ENCODE assay signal across 22 cellular contexts in genomic region chr11:68355471-68355870, GRCh38. TPM values are rescaled to one million over a fixed set of nuclear protein-coding genes. Genes with fewer than 3 reads are reported as not detected.
DNase-seq lines count a peak whose midpoint lies in the region; ATAC-seq, FAIRE-seq and TF ChIP-seq lines count a peak whose summit lies in the region.
"Had no signal": no experiment of that assay in that cellular context is flagged by ENCODE, and none has a peak within 500 bp of the region (broad histone marks: within the 10 kb centered on the region; RNA-seq: fewer than 3 reads in every experiment).

No MANE protein-coding gene starts in this region.

- FAIRE-seq in A549 (lab: Jason Lieb, UNC) = no peak
- FAIRE-seq: keratinocyte had no signal

- intact Hi-C loops in sigmoid colon (cut with DNase I) = loop anchor here (2.0 kb wide), 2 partner anchors 15 to 41 kb away; no protein-coding TSS in a partner anchor
- intact Hi-C loops in testis (cut with DNase I; ENCODE audit: low total_unique reads) = no loop called here

- CTCF ChIA-PET in A549 (lab: Yijun Ruan, JAX) = interaction anchor here (0.6 to 6.3 kb wide), 3 partner anchors 29 to 98 kb away, joined by 4 to 33 read pairs (median 9); no protein-coding TSS in a partner anchor

- WGBS in A549 (ENCODE audit: missing lambda C conversion rate) = 94% methylated on average over 7 of the region's 7 CpGs
- WGBS in sigmoid colon, 2 donors = 87 to 92% methylated on average over 7 of the region's 7 CpGs
- 93 to 96% methylated on average over 5 to 6 of the region's 7 CpGs for WGBS in testis, 2 donors

- H3K4me2 ChIP-seq in A549 = peak overlapping the region; percentile 80; the same call in 2 of the 3 replicates

- DNase-seq in A549 (ENCODE audit: low read depth in 1 of 2, low spot score in 1 of 2) (no peak), Peyer's patch (no peak), sigmoid colon (no peak), NCI-H1694 (lab: John Stamatoyannopoulos, UW) (no peak), testis (no peak)
- DNase-seq in stimulated activated CD4-positive, alpha-beta T cell treated with anti-CD3 and anti-CD28 coated beads, Interleukin-4, amount 100 ng/mL, for 24 hours = no peak
- DNase-seq: ACHN; activated effector memory CD4-positive, alpha-beta T cell treated with anti-CD3 and anti-CD28 coated beads, Interleukin-2, amount 50 U/mL, for 16 hours; anterior cingulate cortex; CD4-positive, alpha-beta memory T cell; DMS53; endodermal cell; hippocampal formation; NCI-H1092; NCI-H2107; NCI-H526; stimulated activated CD4-positive, alpha-beta T cell treated with anti-CD3 and anti-CD28 coated beads, Interleukin-4, amount 100 ng/mL, for 1 hour had no signal

- TF ChIP-seq CTCF in A549 (IDR thresholded peaks at IDR 0.05) (no peak), Peyer's patch (IDR thresholded peaks at IDR 0.05) (no peak), sigmoid colon (IDR thresholded peaks at IDR 0.05) (no peak), testis (IDR thresholded peaks at IDR 0.05) (no peak)

- H3K4me1 ChIP-seq in A549 = peaks cover 34% of the 10 kb centered on the region
- H3K4me1 ChIP-seq in Peyer's patch = peaks cover 0 to 34% (median 0%) of the 10 kb centered on the region in 4 donors
- peaks cover 0 to 83% (median 80%) of the 10 kb centered on the region in 4 donors for H3K4me1 ChIP-seq in sigmoid colon
- peaks cover 4% of the 10 kb centered on the region for H3K4me1 ChIP-seq in testis

- H3K9me3 ChIP-seq in A549 (0 out of 3 replicates have a peak, but pooled peaks cover 6% of the 10 kb centered on the region), Peyer's patch (no peaks in the 10 kb centered on the region), sigmoid colon (no peaks in the 10 kb centered on the region), testis (no peaks in the 10 kb centered on the region)
- H3K9me3 ChIP-seq: SJSA1 had no signal

- TF ChIP-seq POLR2A in A549 (IDR thresholded peaks at IDR 0.05; ENCODE audit: low read length) (no peak), Peyer's patch (IDR thresholded peaks at IDR 0.05) (no peak), sigmoid colon (IDR thresholded peaks at IDR 0.05) (no peak), testis (IDR thresholded peaks at IDR 0.05) (no peak)

- peaks cover 0 to 37% (median 0%) of the 10 kb centered on the region in 3 donors for H3K36me3 ChIP-seq in Peyer's patch
- H3K36me3 ChIP-seq in sigmoid colon = peaks cover 0 to 26% (median 7%) of the 10 kb centered on the region in 4 donors
- no peaks in the 10 kb centered on the region for H3K36me3 ChIP-seq in testis (ENCODE audit: low read depth, missing control alignments)

- H3K27ac ChIP-seq in A549 = peak overlapping the region; percentile 91 to 92
- peak overlapping the region in 3 of 4 donors; percentile 55 to 83 (median 72) for H3K27ac ChIP-seq in Peyer's patch
- peak overlapping the region; percentile 76 for H3K27ac ChIP-seq in layer of hippocampus (ENCODE audit: low read depth, low read length)
- H3K27ac ChIP-seq in sigmoid colon = peak overlapping the region; percentile 85 to 96 (median 93)
- H3K27ac ChIP-seq in testis = no peak overlapping the region

- no peak for TF ChIP-seq EP300 in A549 (IDR thresholded peaks at IDR 0.05)
- no peak for TF ChIP-seq EP300 in sigmoid colon (IDR thresholded peaks at IDR 0.05)

- TF ChIP-seq RAD21 in A549 (conservative IDR thresholded peaks at IDR 0.05 in 1 of 2, IDR thresholded peaks at IDR 0.05 in 1 of 2) = no peak

- H3K4me3 ChIP-seq in A549 (no peak overlapping the region), Peyer's patch (no peak overlapping the region), sigmoid colon (no peak overlapping the region), testis (no peak overlapping the region)
- H3K4me3 ChIP-seq: SJSA1 had no signal

- H3K27me3 ChIP-seq in Peyer's patch (no peaks in the 10 kb centered on the region), layer of hippocampus (ENCODE audit: control insufficient read depth, insufficient read depth, low read length) (no peaks in the 10 kb centered on the region), sigmoid colon (no peaks in the 10 kb centered on the region), testis (no peaks in the 10 kb centered on the region)
- H3K27me3 ChIP-seq: SJSA1 had no signal

- ATAC-seq in A549 = no peak
- no peak for ATAC-seq in GM19035 (IDR thresholded peaks at IDR 0.05; ENCODE audit: unreplicated experiment)
- ATAC-seq: activated CD4-positive, CD25-positive, alpha-beta regulatory T cell treated with anti-CD3 and anti-CD28 coated beads, Interleukin-2, amount 50 U/mL, for 24 hours had no signal

- POLR2A ChIA-PET in A549 (lab: Yijun Ruan, JAX) = interaction anchor here (1.0 kb wide), 1 partner anchor 25 kb away, joined by 6 read pairs; no protein-coding TSS in a partner anchor

TF ChIP-seq in A549, 52 proteins besides CTCF, POLR2A, EP300 and RAD21:
- TF ChIP-seq MAX (IDR thresholded peaks at IDR 0.05) = no peak
- TF ChIP-seq MYC (IDR thresholded peaks at IDR 0.05; ENCODE audit: borderline replicate concordance, low read length) = no peak
- no peak for TF ChIP-seq ZC3H11A (IDR thresholded peaks at IDR 0.05)
- TF ChIP-seq SREBF2 (IDR thresholded peaks at IDR 0.05) = no peak
- TF ChIP-seq ZFP36 (IDR thresholded peaks at IDR 0.05; ENCODE audit: borderline replicate concordance, partially characterized antibody) = no peak
- TF ChIP-seq CBX2 (IDR thresholded peaks at IDR 0.05; ENCODE audit: borderline replicate concordance, low read depth) = no peak
- TF ChIP-seq USF2 (IDR thresholded peaks at IDR 0.05) = no peak
- TF ChIP-seq TFCP2L1 (CRISPR knock-in tag; IDR thresholded peaks at IDR 0.05) = no peak
- TF ChIP-seq EHF (CRISPR knock-in tag; IDR thresholded peaks at IDR 0.05) = no peak
- TF ChIP-seq BCL3 (IDR thresholded peaks at IDR 0.05) = no peak

RNA-seq across cellular contexts. Expression of gene LRP5, which starts 43.1 kb away (rescaled TPM):
- polyA plus RNA-seq in A549 (2011; rRNA removed) (10.9 and 15.9 TPM in 2 replicates), A549 (2017; fragmentation: RNase III; extraction: RNeasy Plus Mini Kit Qiagen cat#74134 plus additional on column Dnase treatment) (29.5 to 34.6 TPM (median 32.3 TPM) in 3 replicates), sigmoid colon (10 to 100 TPM; 18.0 to 63.1 (median 20.4) TPM), testis (ENCODE audit: insufficient read depth, low read depth, low replicate concordance) (15.7 TPM)
- 23.6 and 30.4 TPM in 2 replicates for polyA plus RNA-seq in A549 (2012; cell fraction: cytosol; rRNA removed)
- 58.4 and 70.6 TPM in 2 replicates for polyA plus RNA-seq in A549 (2012; cell fraction: nucleus; rRNA removed)
- 24.8 and 32.0 TPM in 2 replicates for polyA minus RNA-seq in A549 (2011; rRNA and poly(A)+ RNA removed)
- total RNA-seq in Peyer's patch (100 to 1,000 TPM; 149 to 196 (median 168) TPM), sigmoid colon (10 to 100 TPM; 18.3 to 43.8 (median 29.2) TPM), testis (10 to 100 TPM; 20.6 to 21.3 TPM)

Comparison
In these comparisons a context has a peak if more than half of its experiments do, and no peak if none do; other contexts are left out.
1. H3K27ac ChIP-seq: peak in A549 (2 of 2), Peyer's patch (3 of 4), layer of hippocampus (single experiment) and sigmoid colon (4 of 4); none in testis (0 of 2).